Comparison of ENCODE assay signal across 16 cellular contexts in the genomic region with DNA sequence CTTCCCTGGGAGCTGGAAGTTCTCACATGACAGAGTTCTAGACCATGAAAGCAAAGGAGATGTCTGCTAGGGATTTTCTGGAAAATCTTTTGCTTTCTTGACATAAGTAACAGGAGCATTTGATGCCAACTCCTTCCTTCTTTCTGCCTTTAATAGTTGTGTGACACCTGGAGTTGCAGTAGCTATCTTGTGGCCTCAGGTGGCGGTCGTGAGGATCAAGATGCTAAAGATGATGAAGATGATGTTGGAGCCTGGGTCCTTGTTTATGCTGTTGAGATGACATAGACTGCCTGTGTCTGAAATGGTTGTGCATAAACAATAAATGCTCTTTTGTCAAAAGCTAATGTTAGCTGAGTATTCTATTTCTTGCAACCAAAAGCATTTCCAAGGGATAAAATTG. TPM values are rescaled to one million over a fixed set of nuclear protein-coding genes. Genes with fewer than 3 reads are reported as not detected.
"Had no signal": no experiment of that assay in that cellular context is flagged by ENCODE, and none has a peak within 500 bp of the region (broad histone marks: within the 10 kb centered on the region; RNA-seq: fewer than 3 reads in every experiment).

No MANE protein-coding gene starts in this region.

- H3K9me3 ChIP-seq: right atrium auricular region, tibial artery had no signal

- H3K36me3 ChIP-seq: right atrium auricular region, tibial artery had no signal

- H3K4me1 ChIP-seq: tibial artery had no signal

- DNase-seq: activated CD4-positive, alpha-beta T cell treated with anti-CD3 and anti-CD28 coated beads, Interleukin-2, amount 50 U/mL, for 48 hours; activated naive CD4-positive, alpha-beta T cell treated with anti-CD3 and anti-CD28 coated beads for 36 hours; activated T-cell treated with anti-CD3 and anti-CD28 coated beads, Interleukin-2, amount 50 U/mL, for 1 hour; dermis blood vessel endothelial cell; effector memory CD8-positive, alpha-beta T cell; head of caudate nucleus; nucleus accumbens; stimulated activated CD4-positive, alpha-beta T cell treated with anti-CD3 and anti-CD28 coated beads, Interleukin-15, amount 100 ng/mL, for 24 hours; stimulated activated CD4-positive, alpha-beta T cell treated with anti-CD3 and anti-CD28 coated beads, Interleukin-4, amount 100 ng/mL, for 1 hour; stimulated activated naive CD4-positive, alpha-beta T cell; tibial artery had no signal

- H3K27me3 ChIP-seq: right atrium auricular region had no signal

- H3K27ac ChIP-seq: epithelial cell of prostate, right atrium auricular region, skin epidermis, tibial artery had no signal

- ATAC-seq: effector memory CD8-positive, alpha-beta T cell; natural killer cell treated with Interleukin-12 subunit alpha and Interleukin-12 subunit beta and Interleukin-15 and Interleukin-18, amount 100 ng/mL, for 72 hours had no signal

- H3K4me3 ChIP-seq: right atrium auricular region, skin epidermis, tibial artery had no signal

RNA-seq across cellular contexts. Expression of gene KIRREL1, which starts 32.7 kb away (rescaled TPM):
- total RNA-seq: activated T-helper 2 cell treated with anti-CD3 and anti-CD28 coated beads, Interferon-gamma antibody, Interleukin-2, Interleukin-4, amounts not matched to agents 10 μg/mL and 5 μg/mL and 100 μg/mL, durations not matched to agents 14 hours and 24 hours and 36 hours; natural killer cell treated with Interleukin-12 subunit alpha and Interleukin-12 subunit beta and Interleukin-15 and Interleukin-18, amount 100 ng/mL, for 72 hours had no signal
